In genomic region chr19:18118420-18119242, GRCh38 we compare ENCODE assay signal across 8 cellular contexts.
A peak's percentile ranks its signal among the peaks of the same experiment; 100 is the strongest.
DNase-seq lines count a peak whose midpoint lies in the region; ATAC-seq, FAIRE-seq and TF ChIP-seq lines count a peak whose summit lies in the region.

No MANE protein-coding gene starts in this region.

- peak overlapping the region; percentile 86 to 100 (median 98) for H3K4me2 ChIP-seq in BLaER1 treated with 17β-estradiol and CSF1 and Interleukin-3, amounts not matched to agents 10 nM and 100 nM
- H3K4me2 ChIP-seq in MM.1S (ENCODE audit: low read depth, low read length) = peak overlapping the region; percentile 96

- H3K36me3 ChIP-seq in BLaER1 treated with 17β-estradiol and CSF1 and Interleukin-3, amounts not matched to agents 10 nM and 100 nM = peaks cover 36 to 65% (median 51%) of the 10 kb centered on the region in 11 experiments
- H3K36me3 ChIP-seq in MM.1S (replicated peaks; ENCODE audit: insufficient read depth, low read length) = no peaks in the 10 kb centered on the region
- peaks cover 14 to 40% of the 10 kb centered on the region in 2 donors for H3K36me3 ChIP-seq in duodenal mucosa (ENCODE audit: control insufficient read depth in 1 of 2, insufficient read depth in 2 of 2, low read length in 2 of 2)

- ATAC-seq in HG02763 (IDR thresholded peaks at IDR 0.05; ENCODE audit: unreplicated experiment) = no peak

- peak overlapping the region; percentile 83 to 85 (median 84) for H3K4me3 Mint-ChIP-seq in nephron

- H3K9me3 Mint-ChIP-seq in nephron = no peaks in the 10 kb centered on the region

- no peak for TF ChIP-seq POLR2A in H54 (IDR thresholded peaks at IDR 0.05; ENCODE audit: low read depth, low read length)

- H3F3A ChIP-seq in MM.1S (ENCODE audit: insufficient read depth, low read length) = peaks cover 17% of the 10 kb centered on the region

- H4K20me1 ChIP-seq in BLaER1 treated with 17β-estradiol and CSF1 and Interleukin-3, amounts not matched to agents 10 nM and 100 nM = peaks cover 20 to 89% (median 42%) of the 10 kb centered on the region in 11 experiments; a peak in 20 of 22 replicates
- H4K20me1 ChIP-seq in MM.1S (ENCODE audit: insufficient read depth, low read length) = no peaks in the 10 kb centered on the region

- no peak for FAIRE-seq in H54 (lab: Jason Lieb, UNC)

- peak overlapping the region in 1 of 3 experiments; percentile 25 for H3K27ac Mint-ChIP-seq in nephron

- DNase-seq in MM.1S = no peak
- DNase-seq in H54 (ENCODE audit: insufficient read length, low spot score) = no peak
- DNase-seq in activated gamma-delta T cell (lab: John Stamatoyannopoulos, UW) = no peak
- no peak for DNase-seq in NCI-H146 (lab: John Stamatoyannopoulos, UW)

- H3K4me1 Mint-ChIP-seq in nephron = peaks cover 13% of the 10 kb centered on the region

- TF ChIP-seq CTCF in MM.1S (IDR thresholded peaks at IDR 0.05; ENCODE audit: low read length) (no peak), nephron (IDR thresholded peaks at IDR 0.05; ENCODE audit: unreplicated experiment in 3 of 3) (no peak)

- H3K4me3 ChIP-seq in BLaER1 treated with 17β-estradiol and CSF1 and Interleukin-3, amounts not matched to agents 10 nM and 100 nM = peak overlapping the region; percentile 55 to 73 (median 69)
- H3K4me3 ChIP-seq in MM.1S (ENCODE audit: low read length) = peak overlapping the region; percentile 84
- peak overlapping the region; percentile 69 to 77 for H3K4me3 ChIP-seq in duodenal mucosa (ENCODE audit: low read depth in 1 of 2, low read length in 2 of 2)

- H2AFZ ChIP-seq in MM.1S (ENCODE audit: low read length) = peak overlapping the region; percentile 68

- peak overlapping the region in 10 of 11 experiments; percentile 23 to 76 (median 70); a peak in 19 of 22 replicates for H3K27ac ChIP-seq in BLaER1 treated with 17β-estradiol and CSF1 and Interleukin-3, amounts not matched to agents 10 nM and 100 nM
- H3K27ac ChIP-seq in MM.1S (ENCODE audit: low read length) (peak overlapping the region; percentile 63), duodenal mucosa (ENCODE audit: low read depth, low read length) (peak overlapping the region; percentile 30)

- no peaks in the 10 kb centered on the region for H3K9me3 ChIP-seq in BLaER1 treated with 17β-estradiol and CSF1 and Interleukin-3, amounts not matched to agents 10 nM and 100 nM (replicated peaks in 1 of 11)
- H3K9me3 ChIP-seq in MM.1S (replicated peaks; ENCODE audit: insufficient read depth, low read length) = no peaks in the 10 kb centered on the region
- no peaks in the 10 kb centered on the region for H3K9me3 ChIP-seq in duodenal mucosa (ENCODE audit: control insufficient read depth in 1 of 2, low read length in 2 of 2)

- peak overlapping the region; percentile 70 to 85 (median 80) for H3K9ac ChIP-seq in BLaER1 treated with 17β-estradiol and CSF1 and Interleukin-3, amounts not matched to agents 10 nM and 100 nM
- H3K9ac ChIP-seq in MM.1S (ENCODE audit: low read length) (peak overlapping the region; percentile 77), duodenal mucosa (ENCODE audit: low read depth in 1 of 2, low read length in 2 of 2) (peak overlapping the region; percentile 34 to 74)

- H3K36me3 Mint-ChIP-seq in nephron (ENCODE audit: low read depth) = peaks cover 2% of the 10 kb centered on the region

- peaks cover 31% of the 10 kb centered on the region for H3K79me2 ChIP-seq in MM.1S (ENCODE audit: low read length)

- H3K4me1 ChIP-seq in BLaER1 treated with 17β-estradiol and CSF1 and Interleukin-3, amounts not matched to agents 10 nM and 100 nM = peaks cover 42 to 59% (median 47%) of the 10 kb centered on the region in 10 experiments
- H3K4me1 ChIP-seq in MM.1S (ENCODE audit: low read length) (peaks cover 23% of the 10 kb centered on the region), duodenal mucosa (ENCODE audit: control insufficient read depth in 1 of 2, insufficient read depth in 2 of 2, low read length in 2 of 2) (peaks cover 21 to 24% of the 10 kb centered on the region in 2 donors)

- H3K27me3 ChIP-seq in BLaER1 treated with 17β-estradiol and CSF1 and Interleukin-3, amounts not matched to agents 10 nM and 100 nM = no peaks in the 10 kb centered on the region
- H3K27me3 ChIP-seq in MM.1S (replicated peaks; ENCODE audit: insufficient read depth, low read length) (no peaks in the 10 kb centered on the region), duodenal mucosa (ENCODE audit: control insufficient read depth in 1 of 2, insufficient read depth in 2 of 2, low read length in 2 of 2) (no peaks in the 10 kb centered on the region)

- no peaks in the 10 kb centered on the region for H3K9me2 ChIP-seq in MM.1S (replicated peaks; ENCODE audit: insufficient read depth, low read length)

- H3K27me3 Mint-ChIP-seq in nephron (ENCODE audit: low read depth) = peaks cover 7% of the 10 kb centered on the region
